ENCODE assay signal across 24 cellular contexts in the genomic region with DNA sequence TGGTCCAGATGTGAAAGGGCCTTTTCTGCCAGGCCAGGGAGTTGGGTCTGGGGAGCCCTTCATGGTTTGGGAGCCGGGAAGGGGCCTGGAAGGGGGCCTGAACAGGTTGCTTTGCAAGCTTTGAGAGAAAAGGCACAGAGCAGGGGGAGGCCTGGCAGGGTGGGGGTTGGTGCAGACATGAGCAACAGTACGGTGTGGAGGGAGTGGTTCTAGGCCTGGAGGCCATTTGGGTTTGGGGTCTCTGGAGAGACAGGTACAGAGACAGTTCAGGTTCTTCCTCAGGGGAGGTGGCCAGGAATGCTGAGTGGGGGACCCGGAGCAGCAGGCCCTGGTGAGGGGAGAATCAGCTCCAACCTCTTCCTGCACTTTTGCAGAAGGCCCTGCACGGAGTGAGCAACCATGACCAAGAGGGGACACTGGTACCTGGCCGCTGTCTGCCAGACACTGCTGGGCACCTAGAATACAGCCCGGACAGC. TPM values are rescaled to one million over a fixed set of nuclear protein-coding genes. Genes with fewer than 3 reads are reported as not detected.
DNase-seq lines count a peak whose midpoint lies in the region; ATAC-seq and TF ChIP-seq lines count a peak whose summit lies in the region.
"Had no signal": no experiment of that assay in that cellular context is flagged by ENCODE, and none has a peak within 500 bp of the region (broad histone marks: within the 10 kb centered on the region; RNA-seq: fewer than 3 reads in every experiment).

No MANE protein-coding gene starts in this region.

- H3K4me1 Mint-ChIP-seq in nephron = no peaks in the 10 kb centered on the region
- H3K4me1 Mint-ChIP-seq in activated CD4-positive, alpha-beta T cell treated with anti-CD3 and anti-CD28 coated beads, Interleukin-2, amount 10 ng/mL, durations not matched to agents 7 days and 5 days = peaks cover 9% of the 10 kb centered on the region
- H3K4me1 Mint-ChIP-seq in CD4-positive, alpha-beta T cell (ENCODE audit: low read depth) = no peaks in the 10 kb centered on the region

- H4K20me1 ChIP-seq in GM23248 (ENCODE audit: insufficient read depth) = no peaks in the 10 kb centered on the region

- H3K27me3 ChIP-seq in ACC112 (ENCODE audit: insufficient read depth, low read length) = no peaks in the 10 kb centered on the region
- H3K27me3 ChIP-seq in GM23248 (replicated peaks; ENCODE audit: insufficient read depth) = no peaks in the 10 kb centered on the region
- peaks cover 20% of the 10 kb centered on the region for H3K27me3 ChIP-seq in CD4-positive, alpha-beta T cell (ENCODE audit: control insufficient read depth, insufficient read depth, low read length)
- H3K27me3 ChIP-seq: upper lobe of left lung had no signal

- H3K4me3 ChIP-seq in ACC112 (ENCODE audit: low read depth, low read length) = peak overlapping the region; percentile 96
- peak overlapping the region; percentile 98 for H3K4me3 ChIP-seq in GM23248
- peak overlapping the region; percentile 85 for H3K4me3 ChIP-seq in coronary artery

- peak overlapping the region; percentile 100 for H3K9ac ChIP-seq in GM23248

- no peaks in the 10 kb centered on the region for H3K9me2 ChIP-seq in GM23248 (ENCODE audit: insufficient read depth)

- intact Hi-C loops in CD4-positive, alpha-beta T cell (cut with DNase I, micrococcal nuclease) = no loop called here

- in situ Hi-C loops in GM23248 (cut with MboI) = no loop called here

- no peaks in the 10 kb centered on the region for H3K9me3 Mint-ChIP-seq in nephron
- H3K9me3 Mint-ChIP-seq in activated CD4-positive, alpha-beta T cell treated with anti-CD3 and anti-CD28 coated beads, Interleukin-2, amount 10 ng/mL, durations not matched to agents 7 days and 5 days = no peaks in the 10 kb centered on the region
- H3K9me3 Mint-ChIP-seq in CD4-positive, alpha-beta T cell = no peaks in the 10 kb centered on the region
- H3K9me3 Mint-ChIP-seq: activated naive CD8-positive, alpha-beta T cell treated with anti-CD3 and anti-CD28 coated beads, Interleukin-2, amount 50 U/mL, for 24 hours; CD8-positive, alpha-beta memory T cell; effector memory CD8-positive, alpha-beta T cell; GM23338; stimulated activated naive CD8-positive, alpha-beta T cell treated with anti-CD3 and anti-CD28 coated beads, Interleukin-15, Interleukin-2, amounts not matched to agents 100 ng/mL and 50 ng/mL, for 24 hours; T-helper 1 cell treated with Interleukin-12 subunit alpha and Interleukin-12 subunit beta and Interleukin-4 antibody, amounts not matched to agents 30 μg/mL and 1 μg/mL, for 36 hours had no signal

- TF ChIP-seq CTCF in coronary artery (IDR thresholded peaks at IDR 0.05) (no peak), nephron (IDR thresholded peaks at IDR 0.05; ENCODE audit: unreplicated experiment in 3 of 3) (no peak)
- no peak for TF ChIP-seq CTCF in CD4-positive, alpha-beta T cell (IDR thresholded peaks at IDR 0.05)

- POLR2A ChIA-PET in activated CD4-positive, alpha-beta T cell treated with anti-CD3 and anti-CD28 coated beads, Interleukin-2, amount 10 ng/mL, durations not matched to agents 7 days and 5 days (lab: Charles Lee) = no interaction called here
- POLR2A ChIA-PET in CD4-positive, alpha-beta T cell (lab: Charles Lee) = interaction anchor here (1.7 kb wide), 1 partner anchor 11 kb away, joined by 4 read pairs; no protein-coding TSS in a partner anchor

- no peaks in the 10 kb centered on the region for H3K36me3 Mint-ChIP-seq in nephron (ENCODE audit: low read depth)
- peaks cover 2% of the 10 kb centered on the region for H3K36me3 Mint-ChIP-seq in activated CD4-positive, alpha-beta T cell treated with anti-CD3 and anti-CD28 coated beads, Interleukin-2, amount 10 ng/mL, durations not matched to agents 7 days and 5 days (ENCODE audit: low read depth)
- no peaks in the 10 kb centered on the region for H3K36me3 Mint-ChIP-seq in CD4-positive, alpha-beta T cell (ENCODE audit: low read depth)
- H3K36me3 Mint-ChIP-seq: CD8-positive, alpha-beta memory T cell had no signal

- CTCF ChIA-PET in activated CD4-positive, alpha-beta T cell treated with anti-CD3 and anti-CD28 coated beads, Interleukin-2, amount 10 ng/mL, durations not matched to agents 7 days and 5 days (lab: Charles Lee) = no interaction called here
- CTCF ChIA-PET in CD4-positive, alpha-beta T cell (lab: Charles Lee) = no interaction called here

- no peaks in the 10 kb centered on the region for H3K9me3 ChIP-seq in GM23248 (ENCODE audit: low read depth)
- H3K9me3 ChIP-seq in CD4-positive, alpha-beta T cell (ENCODE audit: control insufficient read depth, low read length) = no peaks in the 10 kb centered on the region
- H3K9me3 ChIP-seq: neutrophil, upper lobe of left lung had no signal

- no peak overlapping the region for H2AFZ ChIP-seq in ACC112 (ENCODE audit: low read length, unreplicated experiment)
- peak overlapping the region; percentile 76; the same call in 1 of the 2 replicates for H2AFZ ChIP-seq in GM23248
- H2AFZ ChIP-seq: GM23338 had no signal

- H3K79me2 ChIP-seq in ACC112 (ENCODE audit: control insufficient read depth, insufficient read depth, low read length, unreplicated experiment) (peaks cover 23% of the 10 kb centered on the region), GM23248 (ENCODE audit: insufficient read depth) (peaks cover 59% of the 10 kb centered on the region)

- H3K27ac ChIP-seq in ACC112 (ENCODE audit: low read depth, low read length) (no peak overlapping the region), GM23248 (peak overlapping the region; percentile 89; the same call in 1 of the 2 replicates), coronary artery (no peak overlapping the region)
- no peak overlapping the region for H3K27ac ChIP-seq in CD4-positive, alpha-beta T cell (ENCODE audit: low read depth, low read length)
- H3K27ac ChIP-seq: neutrophil, upper lobe of left lung, VCaP had no signal

- H3K4me1 ChIP-seq in ACC112 (ENCODE audit: control insufficient read depth, insufficient read depth, low read length, unreplicated experiment) (peaks cover 9% of the 10 kb centered on the region), GM23248 (ENCODE audit: insufficient read depth) (0 out of 2 replicates have a peak, but pooled peaks cover 3% of the 10 kb centered on the region)

- H3F3A ChIP-seq in GM23248 (ENCODE audit: insufficient read depth) = 0 out of 2 replicates have a peak, but pooled peaks cover 4% of the 10 kb centered on the region

- no peak for ATAC-seq in HG02970 (IDR thresholded peaks at IDR 0.05; ENCODE audit: low FRiP score, unreplicated experiment)
- ATAC-seq in CD4-positive, alpha-beta T cell (ENCODE audit: poor library complexity) = no peak
- ATAC-seq: activated naive CD8-positive, alpha-beta T cell treated with anti-CD3 and anti-CD28 coated beads, Interleukin-2, amount 50 U/mL, for 24 hours; effector memory CD8-positive, alpha-beta T cell had no signal

- H3K36me3 ChIP-seq in ACC112 (ENCODE audit: insufficient read depth, low read length) (no peaks in the 10 kb centered on the region), GM23248 (ENCODE audit: low read depth) (0 out of 2 replicates have a peak, but pooled peaks cover 5% of the 10 kb centered on the region)
- H3K36me3 ChIP-seq: neutrophil, upper lobe of left lung had no signal

- no peak overlapping the region for H3K27ac Mint-ChIP-seq in nephron
- H3K27ac Mint-ChIP-seq in activated CD4-positive, alpha-beta T cell treated with anti-CD3 and anti-CD28 coated beads, Interleukin-2, amount 10 ng/mL, durations not matched to agents 7 days and 5 days = no peak overlapping the region
- H3K27ac Mint-ChIP-seq in CD4-positive, alpha-beta T cell = no peak overlapping the region
- H3K27ac Mint-ChIP-seq: activated naive CD8-positive, alpha-beta T cell treated with anti-CD3 and anti-CD28 coated beads, Interleukin-2, amount 50 U/mL, for 24 hours; effector memory CD8-positive, alpha-beta T cell; GM23338; stimulated activated naive CD8-positive, alpha-beta T cell treated with anti-CD3 and anti-CD28 coated beads, Interleukin-15, Interleukin-2, amounts not matched to agents 100 ng/mL and 50 ng/mL, for 24 hours; T-helper 1 cell treated with Interleukin-12 subunit alpha and Interleukin-12 subunit beta and Interleukin-4 antibody, amounts not matched to agents 30 μg/mL and 1 μg/mL, for 36 hours had no signal

- 46 to 61% methylated on average over 6 of the region's 6 CpGs for WGBS in GM23248 (ENCODE audit: low coverage in 1 of 2, low lambda C conversion rate in 2 of 2, missing lambda C conversion rate in 2 of 2), 2 experiments

- peak overlapping the region; percentile 86 for H3K4me2 ChIP-seq in GM23248 (ENCODE audit: unreplicated experiment)

- peak overlapping the region; percentile 15 to 85 (median 38) for H3K4me3 Mint-ChIP-seq in nephron
- H3K4me3 Mint-ChIP-seq in activated CD4-positive, alpha-beta T cell treated with anti-CD3 and anti-CD28 coated beads, Interleukin-2, amount 10 ng/mL, durations not matched to agents 7 days and 5 days = no peak overlapping the region
- H3K4me3 Mint-ChIP-seq in CD4-positive, alpha-beta T cell = no peak overlapping the region
- H3K4me3 Mint-ChIP-seq: activated naive CD8-positive, alpha-beta T cell treated with anti-CD3 and anti-CD28 coated beads, Interleukin-2, amount 50 U/mL, for 24 hours; GM23338; stimulated activated naive CD8-positive, alpha-beta T cell treated with anti-CD3 and anti-CD28 coated beads, Interleukin-15, Interleukin-2, amounts not matched to agents 100 ng/mL and 50 ng/mL, for 24 hours; T-helper 1 cell treated with Interleukin-12 subunit alpha and Interleukin-12 subunit beta and Interleukin-4 antibody, amounts not matched to agents 30 μg/mL and 1 μg/mL, for 36 hours had no signal

- H3K27me3 Mint-ChIP-seq in nephron (ENCODE audit: low read depth) = peaks cover 15% of the 10 kb centered on the region
- H3K27me3 Mint-ChIP-seq in activated CD4-positive, alpha-beta T cell treated with anti-CD3 and anti-CD28 coated beads, Interleukin-2, amount 10 ng/mL, durations not matched to agents 7 days and 5 days = peaks cover 31% of the 10 kb centered on the region
- H3K27me3 Mint-ChIP-seq in CD4-positive, alpha-beta T cell = peaks cover 31% of the 10 kb centered on the region

- DNase-seq in GM23248 (no peak), coronary artery (ENCODE audit: low spot score) (no peak), NCI-H2107 treated with DMSO at 0.1 percent for 48 hours (lab: John Stamatoyannopoulos, UW; ENCODE audit: unreplicated experiment) (no peak)
- no peak for DNase-seq in activated CD4-positive, alpha-beta T cell treated with anti-CD3 and anti-CD28 coated beads, Interleukin-2, amount 10 ng/mL, durations not matched to agents 7 days and 5 days
- DNase-seq in CD4-positive, alpha-beta T cell = no peak
- DNase-seq: activated naive CD8-positive, alpha-beta T cell treated with anti-CD3 and anti-CD28 coated beads, Interleukin-2, amount 50 U/mL, for 24 hours; CD8-positive, alpha-beta memory T cell; effector memory CD8-positive, alpha-beta T cell; hippocampal formation; NCI-H1930; NCI-H526; OCI-M1; stimulated activated CD4-positive, alpha-beta T cell treated with anti-CD3 and anti-CD28 coated beads, Interleukin-1b, Interleukin-23, amount 100 ng/mL, for 48 hours had no signal

RNA-seq across cellular contexts. Expression of a gene that starts 1.4 kb away (rescaled TPM):
- 191 and 197 TPM in 2 replicates for total RNA-seq in GM23248 (2014; rRNA removed; shearing (Covaris generic))
- polyA plus RNA-seq in GM23248 (2016; fragmentation: Nextera tagmentation; extraction: Ambion mirVana) = 326 and 335 TPM in 2 replicates
- total RNA-seq in activated CD4-positive, alpha-beta T cell treated with anti-CD3 and anti-CD28 coated beads, Interleukin-2, amount 10 ng/mL, durations not matched to agents 7 days and 5 days = under 1 TPM; 0.17 to 0.23 TPM
- not detected for total RNA-seq in CD4-positive, alpha-beta T cell

RNA-seq across cellular contexts. Expression of a gene that starts 14.3 kb away (rescaled TPM):
- not detected in 2 replicates for total RNA-seq in GM23248 (2014; rRNA removed; shearing (Covaris generic))
- not detected in 2 replicates for polyA plus RNA-seq in GM23248 (2016; fragmentation: Nextera tagmentation; extraction: Ambion mirVana)
- not detected for total RNA-seq in activated CD4-positive, alpha-beta T cell treated with anti-CD3 and anti-CD28 coated beads, Interleukin-2, amount 10 ng/mL, durations not matched to agents 7 days and 5 days
- total RNA-seq in CD4-positive, alpha-beta T cell = not detected
- total RNA-seq: activated CD8-positive, alpha-beta memory T cell treated with anti-CD3 and anti-CD28 coated beads for 36 hours; CD8-positive, alpha-beta memory T cell; upper lobe of left lung had no signal
- polyA plus RNA-seq: CD8-positive, alpha-beta memory T cell; keratinocyte had no signal

RNA-seq across cellular contexts. Expression of a gene that starts 36.8 kb away (rescaled TPM):
- 312 and 370 TPM in 2 replicates for total RNA-seq in GM23248 (2014; rRNA removed; shearing (Covaris generic))
- 28.5 and 30.1 TPM in 2 replicates for polyA plus RNA-seq in GM23248 (2016; fragmentation: Nextera tagmentation; extraction: Ambion mirVana)
- 100 to 1,000 TPM; 468 to 521 TPM for total RNA-seq in activated CD4-positive, alpha-beta T cell treated with anti-CD3 and anti-CD28 coated beads, Interleukin-2, amount 10 ng/mL, durations not matched to agents 7 days and 5 days
- total RNA-seq in CD4-positive, alpha-beta T cell = 100 to 1,000 TPM; 454 to 462 TPM

Comparison
In these comparisons a context has a peak if more than half of its experiments do, and no peak if none do; other contexts are left out.
1. H3K4me3 Mint-ChIP-seq: peak in nephron (3 of 3); none in activated CD4-positive, alpha-beta T cell treated with anti-CD3 and anti-CD28 coated beads, Interleukin-2, amount 10 ng/mL, durations not matched to agents 7 days and 5 days (single experiment) and CD4-positive, alpha-beta T cell (single experiment).
2. RNA of a gene that starts 1.4 kb away (total RNA-seq): 191 to 197 TPM in GM23248; 0.17 to 0.23 TPM in activated CD4-positive, alpha-beta T cell treated with anti-CD3 and anti-CD28 coated beads, Interleukin-2, amount 10 ng/mL, durations not matched to agents 7 days and 5 days and not detected in CD4-positive, alpha-beta T cell; every median in the first group is over 100 times any median in the second.
3. Peak in every context shown above with its lines, with median percentiles within 50 percentile points of each other: H3K4me3 ChIP-seq.